In the genomic region with DNA sequence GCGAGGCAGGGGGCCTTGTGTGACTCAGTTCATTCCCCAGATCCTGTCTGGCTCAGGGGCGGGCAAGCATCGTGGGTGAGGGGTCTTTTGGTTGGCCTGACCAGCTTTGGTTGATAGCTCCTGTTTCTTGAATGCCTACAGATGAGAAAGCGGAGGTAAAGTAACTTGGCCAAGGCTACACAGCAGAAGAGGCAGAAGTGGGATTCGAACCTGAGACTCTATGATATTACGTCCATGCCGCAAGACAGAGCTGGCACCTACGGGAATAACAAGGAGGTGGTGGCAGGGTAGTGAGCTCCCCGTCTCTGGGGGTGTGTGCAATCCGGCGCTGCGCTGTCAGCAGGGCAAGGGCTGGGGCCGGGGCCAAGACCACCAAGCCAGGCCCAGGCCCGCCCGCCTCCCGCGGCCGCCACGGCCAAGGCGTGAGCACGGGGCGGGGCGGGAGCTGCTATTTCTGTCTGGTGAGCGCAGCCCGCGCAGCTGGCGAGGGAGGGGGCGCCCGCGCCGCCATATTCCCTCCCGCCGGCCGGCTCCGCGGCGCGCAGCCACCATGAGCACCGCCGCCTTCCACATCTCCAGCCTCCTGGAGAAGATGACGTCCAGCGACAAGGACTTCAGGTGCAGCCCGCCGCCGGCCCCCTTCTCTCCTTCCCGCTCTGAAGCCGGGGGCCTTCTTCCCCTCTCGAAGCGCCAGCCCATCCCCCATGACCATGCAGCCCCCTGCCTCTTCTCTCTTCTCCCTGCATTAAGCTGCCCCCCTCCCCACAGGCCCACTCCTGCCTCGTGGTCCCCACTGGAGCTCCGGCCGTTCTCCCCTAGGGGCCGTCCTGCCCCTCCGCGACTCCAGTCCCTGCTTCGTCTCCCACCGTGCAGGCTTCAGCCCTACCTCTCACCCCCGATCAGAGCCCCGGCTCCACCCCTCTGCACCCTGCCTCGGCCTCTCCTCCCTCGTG, we compare ENCODE assay signal across 1 cellular context.
TF ChIP-seq lines count a peak whose summit lies in the region.

TSS of gene CAND2 (plus strand) at position 510 of the 953 bp plus-strand sequence. CDS start at position 551, 41 bp downstream.

TF ChIP-seq in K562, 482 proteins besides CTCF, POLR2A, EP300 and RAD21 (continued from another document and continues in another):
- TF ChIP-seq MGA (IDR thresholded peaks at IDR 0.05) (peak; percentile 69), BRD9 (IDR thresholded peaks at IDR 0.05; ENCODE audit: low read depth, partially characterized antibody) (no peak), SRSF1 (IDR thresholded peaks at IDR 0.05; ENCODE audit: low read depth, low read length) (no peak), NFE2 (IDR thresholded peaks at IDR 0.05; ENCODE audit: low read depth) (no peak), PHTF2 (CRISPR knock-in tag; IDR thresholded peaks at IDR 0.05) (no peak), RUNX1 (IDR thresholded peaks at IDR 0.05; ENCODE audit: low read depth) (no peak), HNRNPK (IDR thresholded peaks at IDR 0.05; ENCODE audit: low read depth, low read length, poor library complexity, severe bottlenecking) (peak; percentile 63), ZNF224 (CRISPR knock-in tag; IDR thresholded peaks at IDR 0.05) (no peak), PTRF (tag; IDR thresholded peaks at IDR 0.05) (no peak), HDAC8 (tag; IDR thresholded peaks at IDR 0.05) (no peak; the same call in 1 of the 2 replicates), CHD2 (IDR thresholded peaks at IDR 0.05; ENCODE audit: low read depth, low read length) (no peak), NCOA4 (IDR thresholded peaks at IDR 0.05; ENCODE audit: partially characterized antibody) (no peak), EHMT2 (IDR thresholded peaks at IDR 0.05) (no peak), MYBL2 (IDR thresholded peaks at IDR 0.05; ENCODE audit: low read depth) (no peak), MYBL2 (CRISPR knock-in tag; IDR thresholded peaks at IDR 0.05; ENCODE audit: borderline replicate concordance) (no peak), ZNF232 (CRISPR knock-in tag; IDR thresholded peaks at IDR 0.05) (no peak), NONO (IDR thresholded peaks at IDR 0.05; ENCODE audit: low read depth in 2 of 2, low read length in 1 of 2) (peak in 1 of 2 experiments; percentile 74; a peak in 1 of 4 replicates), CHD7 (IDR thresholded peaks at IDR 0.05; ENCODE audit: low read depth, low read length) (no peak)
- TF ChIP-seq, protein P1, sequence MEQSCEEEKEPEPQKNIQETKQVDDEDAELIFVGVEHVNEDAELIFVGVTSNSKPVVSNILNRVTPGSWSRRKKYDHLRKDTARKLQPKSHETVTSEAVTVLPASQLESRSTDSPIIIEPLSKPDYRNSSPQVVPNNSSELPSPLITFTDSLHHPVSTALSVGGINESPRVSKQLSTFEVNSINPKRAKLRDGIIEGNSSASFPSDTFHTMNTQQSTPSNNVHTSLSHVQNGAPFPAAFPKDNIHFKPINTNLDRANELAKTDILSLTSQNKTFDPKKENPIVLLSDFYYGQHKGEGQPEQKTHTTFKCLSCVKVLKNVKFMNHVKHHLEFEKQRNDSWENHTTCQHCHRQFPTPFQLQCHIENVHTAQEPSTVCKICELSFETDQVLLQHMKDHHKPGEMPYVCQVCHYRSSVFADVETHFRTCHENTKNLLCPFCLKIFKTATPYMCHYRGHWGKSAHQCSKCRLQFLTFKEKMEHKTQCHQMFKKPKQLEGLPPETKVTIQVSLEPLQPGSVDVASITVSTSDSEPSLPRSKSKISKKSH (CRISPR knock-in tag; IDR thresholded peaks at IDR 0.05) = no peak
- TF ChIP-seq, protein P2, sequence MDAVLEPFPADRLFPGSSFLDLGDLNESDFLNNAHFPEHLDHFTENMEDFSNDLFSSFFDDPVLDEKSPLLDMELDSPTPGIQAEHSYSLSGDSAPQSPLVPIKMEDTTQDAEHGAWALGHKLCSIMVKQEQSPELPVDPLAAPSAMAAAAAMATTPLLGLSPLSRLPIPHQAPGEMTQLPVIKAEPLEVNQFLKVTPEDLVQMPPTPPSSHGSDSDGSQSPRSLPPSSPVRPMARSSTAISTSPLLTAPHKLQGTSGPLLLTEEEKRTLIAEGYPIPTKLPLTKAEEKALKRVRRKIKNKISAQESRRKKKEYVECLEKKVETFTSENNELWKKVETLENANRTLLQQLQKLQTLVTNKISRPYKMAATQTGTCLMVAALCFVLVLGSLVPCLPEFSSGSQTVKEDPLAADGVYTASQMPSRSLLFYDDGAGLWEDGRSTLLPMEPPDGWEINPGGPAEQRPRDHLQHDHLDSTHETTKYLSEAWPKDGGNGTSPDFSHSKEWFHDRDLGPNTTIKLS (IDR thresholded peaks at IDR 0.05; ENCODE audit: borderline replicate concordance, low read depth) = no peak
